1 cellular context compared by ENCODE assay signal in the genomic region with DNA sequence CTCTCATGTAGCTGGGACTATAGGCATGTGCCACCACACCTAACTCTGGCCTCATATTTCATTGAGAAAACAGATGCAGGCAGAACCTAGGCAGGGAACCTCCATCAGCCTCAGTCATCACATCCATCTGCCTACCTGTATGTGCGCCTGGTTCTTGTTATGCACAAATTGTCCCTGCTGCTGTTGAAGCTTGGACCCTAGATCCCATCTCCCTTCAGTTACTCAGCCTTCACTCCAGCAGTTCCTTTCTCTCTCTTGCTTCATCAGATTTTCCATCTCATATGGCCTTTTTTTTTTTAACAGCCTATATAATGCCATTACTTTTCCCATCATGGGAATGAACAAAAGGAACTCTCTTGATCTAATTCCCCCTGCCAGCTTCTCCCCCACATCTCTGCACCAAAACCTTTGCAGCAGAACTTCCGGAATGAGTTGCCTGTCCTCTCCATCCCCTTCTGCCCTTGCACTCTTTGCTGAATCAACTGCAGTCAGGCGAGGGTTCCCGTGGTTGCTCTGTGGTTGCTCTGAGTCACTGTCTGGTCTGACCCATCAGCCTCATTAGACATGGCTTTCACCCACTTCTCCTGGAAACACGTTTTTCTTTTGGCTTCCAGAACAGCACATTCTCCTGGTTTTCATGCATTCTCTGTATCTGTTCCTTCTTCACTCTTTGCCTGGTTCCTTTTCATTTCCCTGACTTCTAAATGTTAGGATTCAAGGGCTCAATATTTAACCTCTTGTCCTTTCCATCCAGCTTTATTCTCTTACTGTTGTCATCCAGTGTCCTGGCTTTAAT.
TF ChIP-seq lines count a peak whose summit lies in the region.

No MANE protein-coding gene starts in this region.

TF ChIP-seq in GM12878, 131 proteins besides CTCF, POLR2A, EP300 and RAD21:
- 0 out of 2 replicates have a peak, but pooled peaks have one; percentile 16 for TF ChIP-seq BACH1 (IDR thresholded peaks at IDR 0.05; ENCODE audit: borderline replicate concordance)
- no peak for TF ChIP-seq SUPT20H (IDR thresholded peaks at IDR 0.05; ENCODE audit: borderline replicate concordance, control insufficient read depth, low read depth, low read length)
- no peak for TF ChIP-seq RB1 (IDR thresholded peaks at IDR 0.05; ENCODE audit: borderline replicate concordance)
- 0 out of 2 replicates have a peak, but pooled peaks have one; percentile 39 for TF ChIP-seq IKZF1 (conservative IDR thresholded peaks at IDR 0.05)
- TF ChIP-seq EED (IDR thresholded peaks at IDR 0.05; ENCODE audit: low read depth): peak; percentile 48
- TF ChIP-seq, protein P1, sequence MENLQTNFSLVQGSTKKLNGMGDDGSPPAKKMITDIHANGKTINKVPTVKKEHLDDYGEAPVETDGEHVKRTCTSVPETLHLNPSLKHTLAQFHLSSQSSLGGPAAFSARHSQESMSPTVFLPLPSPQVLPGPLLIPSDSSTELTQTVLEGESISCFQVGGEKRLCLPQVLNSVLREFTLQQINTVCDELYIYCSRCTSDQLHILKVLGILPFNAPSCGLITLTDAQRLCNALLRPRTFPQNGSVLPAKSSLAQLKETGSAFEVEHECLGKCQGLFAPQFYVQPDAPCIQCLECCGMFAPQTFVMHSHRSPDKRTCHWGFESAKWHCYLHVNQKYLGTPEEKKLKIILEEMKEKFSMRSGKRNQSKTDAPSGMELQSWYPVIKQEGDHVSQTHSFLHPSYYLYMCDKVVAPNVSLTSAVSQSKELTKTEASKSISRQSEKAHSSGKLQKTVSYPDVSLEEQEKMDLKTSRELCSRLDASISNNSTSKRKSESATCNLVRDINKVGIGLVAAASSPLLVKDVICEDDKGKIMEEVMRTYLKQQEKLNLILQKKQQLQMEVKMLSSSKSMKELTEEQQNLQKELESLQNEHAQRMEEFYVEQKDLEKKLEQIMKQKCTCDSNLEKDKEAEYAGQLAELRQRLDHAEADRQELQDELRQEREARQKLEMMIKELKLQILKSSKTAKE (IDR thresholded peaks at IDR 0.05; ENCODE audit: low read depth, poor library complexity, severe bottlenecking): peak; percentile 21
- TF ChIP-seq NR2F1 (conservative IDR thresholded peaks at IDR 0.05): peak; percentile 57
- TF ChIP-seq JUNB (IDR thresholded peaks at IDR 0.05): peak; percentile 40; the same call in 1 of the 2 replicates
- peak; percentile 4 to 64; a peak in 2 of 4 replicates for TF ChIP-seq BHLHE40 (IDR thresholded peaks at IDR 0.05; ENCODE audit: borderline replicate concordance in 1 of 2, low read depth in 2 of 2, low read length in 1 of 2)
- TF ChIP-seq CREM (IDR thresholded peaks at IDR 0.05; ENCODE audit: low read depth): peak; percentile 48; the same call in 1 of the 2 replicates
- peak; percentile 18 to 30; a peak in 1 of 4 replicates for TF ChIP-seq IKZF2 (IDR thresholded peaks at IDR 0.05)
- TF ChIP-seq RUNX3 (IDR thresholded peaks at IDR 0.05; ENCODE audit: low read length): peak; percentile 91
- no peak for TF ChIP-seq HDAC2 (IDR thresholded peaks at IDR 0.05)
